ENCODE assay signal across 1 cellular context in the genomic region with DNA sequence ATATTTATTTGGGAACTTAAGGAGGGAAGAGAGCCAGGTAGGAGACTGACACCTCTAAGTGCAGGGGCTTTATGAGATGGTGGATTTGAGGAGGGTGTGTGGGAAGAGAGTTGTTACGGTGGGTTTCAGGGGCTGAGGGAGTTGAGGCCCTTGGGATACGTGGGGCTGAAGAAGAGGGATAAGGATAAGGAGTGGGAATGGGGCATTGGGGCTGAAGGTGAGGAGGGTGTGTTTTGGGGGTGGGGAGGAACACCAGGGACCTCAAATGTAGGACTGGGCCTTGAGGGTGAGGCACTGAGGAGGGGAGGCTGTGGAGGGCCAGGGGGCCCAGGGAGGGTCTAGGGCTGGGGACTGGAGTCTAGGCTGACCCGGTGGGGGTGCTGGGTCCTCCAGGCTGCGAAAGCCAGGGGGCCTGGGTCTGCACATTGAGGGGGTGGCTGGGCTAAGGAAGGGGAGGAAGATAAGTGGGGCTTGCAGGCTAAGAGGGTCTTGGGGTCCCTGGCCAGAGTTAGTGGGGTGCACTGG.
TF ChIP-seq lines count a peak whose summit lies in the region.

No MANE protein-coding gene starts in this region.

TF ChIP-seq in WTC11, 78 proteins besides CTCF, POLR2A, EP300 and RAD21 (continued from another document):
- TF ChIP-seq, protein P1, sequence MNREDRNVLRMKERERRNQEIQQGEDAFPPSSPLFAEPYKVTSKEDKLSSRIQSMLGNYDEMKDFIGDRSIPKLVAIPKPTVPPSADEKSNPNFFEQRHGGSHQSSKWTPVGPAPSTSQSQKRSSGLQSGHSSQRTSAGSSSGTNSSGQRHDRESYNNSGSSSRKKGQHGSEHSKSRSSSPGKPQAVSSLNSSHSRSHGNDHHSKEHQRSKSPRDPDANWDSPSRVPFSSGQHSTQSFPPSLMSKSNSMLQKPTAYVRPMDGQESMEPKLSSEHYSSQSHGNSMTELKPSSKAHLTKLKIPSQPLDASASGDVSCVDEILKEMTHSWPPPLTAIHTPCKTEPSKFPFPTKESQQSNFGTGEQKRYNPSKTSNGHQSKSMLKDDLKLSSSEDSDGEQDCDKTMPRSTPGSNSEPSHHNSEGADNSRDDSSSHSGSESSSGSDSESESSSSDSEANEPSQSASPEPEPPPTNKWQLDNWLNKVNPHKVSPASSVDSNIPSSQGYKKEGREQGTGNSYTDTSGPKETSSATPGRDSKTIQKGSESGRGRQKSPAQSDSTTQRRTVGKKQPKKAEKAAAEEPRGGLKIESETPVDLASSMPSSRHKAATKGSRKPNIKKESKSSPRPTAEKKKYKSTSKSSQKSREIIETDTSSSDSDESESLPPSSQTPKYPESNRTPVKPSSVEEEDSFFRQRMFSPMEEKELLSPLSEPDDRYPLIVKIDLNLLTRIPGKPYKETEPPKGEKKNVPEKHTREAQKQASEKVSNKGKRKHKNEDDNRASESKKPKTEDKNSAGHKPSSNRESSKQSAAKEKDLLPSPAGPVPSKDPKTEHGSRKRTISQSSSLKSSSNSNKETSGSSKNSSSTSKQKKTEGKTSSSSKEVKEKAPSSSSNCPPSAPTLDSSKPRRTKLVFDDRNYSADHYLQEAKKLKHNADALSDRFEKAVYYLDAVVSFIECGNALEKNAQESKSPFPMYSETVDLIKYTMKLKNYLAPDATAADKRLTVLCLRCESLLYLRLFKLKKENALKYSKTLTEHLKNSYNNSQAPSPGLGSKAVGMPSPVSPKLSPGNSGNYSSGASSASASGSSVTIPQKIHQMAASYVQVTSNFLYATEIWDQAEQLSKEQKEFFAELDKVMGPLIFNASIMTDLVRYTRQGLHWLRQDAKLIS (CRISPR knock-in tag; IDR thresholded peaks at IDR 0.05; ENCODE audit: borderline replicate concordance) = no peak
- TF ChIP-seq CBFB (CRISPR knock-in tag; IDR thresholded peaks at IDR 0.05; ENCODE audit: low read depth) = no peak
- no peak for TF ChIP-seq CREM (CRISPR knock-in tag; IDR thresholded peaks at IDR 0.05)
- TF ChIP-seq ZNF219 (CRISPR knock-in tag; IDR thresholded peaks at IDR 0.05; ENCODE audit: borderline replicate concordance) = no peak
- no peak for TF ChIP-seq ZNF263 (CRISPR knock-in tag; IDR thresholded peaks at IDR 0.05; ENCODE audit: low read depth)
- TF ChIP-seq, protein P2, sequence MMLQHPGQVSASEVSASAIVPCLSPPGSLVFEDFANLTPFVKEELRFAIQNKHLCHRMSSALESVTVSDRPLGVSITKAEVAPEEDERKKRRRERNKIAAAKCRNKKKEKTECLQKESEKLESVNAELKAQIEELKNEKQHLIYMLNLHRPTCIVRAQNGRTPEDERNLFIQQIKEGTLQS (CRISPR knock-in tag; conservative IDR thresholded peaks at IDR 0.05) = no peak
- TF ChIP-seq FOXP1 (CRISPR knock-in tag; IDR thresholded peaks at IDR 0.05; ENCODE audit: borderline replicate concordance) = no peak
- no peak for TF ChIP-seq NR1H2 (CRISPR knock-in tag; IDR thresholded peaks at IDR 0.05)
- TF ChIP-seq NR2C2 (CRISPR knock-in tag; IDR thresholded peaks at IDR 0.05) = no peak
